In genomic region chr16:2422123-2422867, GRCh38 we compare ENCODE assay signal across 20 cellular contexts. TPM values are rescaled to one million over a fixed set of nuclear protein-coding genes. Genes with fewer than 3 reads are reported as not detected.
DNase-seq lines count a peak whose midpoint lies in the region; ATAC-seq and TF ChIP-seq lines count a peak whose summit lies in the region.
"Had no signal": no experiment of that assay in that cellular context is flagged by ENCODE, and none has a peak within 500 bp of the region (broad histone marks: within the 10 kb centered on the region; RNA-seq: fewer than 3 reads in every experiment).

No MANE protein-coding gene starts in this region.

- H3K27ac Mint-ChIP-seq in natural killer cell = peak overlapping the region in 1 of 2 donors; percentile 53
- H3K27ac Mint-ChIP-seq: activated naive CD4-positive, alpha-beta T cell treated with anti-CD3 and anti-CD28 coated beads, Interleukin-2, amount 50 U/mL, for 24 hours; CD4-positive, alpha-beta T cell; stimulated activated memory B cell treated with anti-CD40 and anti-IgM and Interleukin-4, amounts not matched to agents 10 μg/mL and 1 μg/mL and 100 μg/mL, for 72 hours; WTC11 had no signal

- CTCF ChIA-PET in HEK293 (lab: Yijun Ruan, JAX) = interaction anchor here (0.6 to 2.2 kb wide), 6 partner anchors 9 to 60 kb away, joined by 3 to 20 read pairs (median 3); no protein-coding TSS in a partner anchor

- H3K27me3 ChIP-seq in WERI-Rb-1 (ENCODE audit: insufficient read depth, low read depth, severe bottlenecking) = no peaks in the 10 kb centered on the region
- H3K27me3 ChIP-seq: hepatocyte, vagina had no signal

- H3K27ac ChIP-seq in HEK293 (ENCODE audit: extremely low read depth, low read depth, low read length) (no peak overlapping the region), WERI-Rb-1 (peak overlapping the region; percentile 26; the same call in 1 of the 2 replicates)
- H3K27ac ChIP-seq: hepatocyte, HL-60, prostate gland, RWPE1, skin epidermis, vagina had no signal

- TF ChIP-seq CTCF in HEK293 (tag by site-specific recombination; IDR thresholded peaks at IDR 0.05) = no peak
- TF ChIP-seq CTCF in WERI-Rb-1 (IDR thresholded peaks at IDR 0.05; ENCODE audit: low read depth, low read length) = no peak
- no peak for TF ChIP-seq CTCF in natural killer cell (IDR thresholded peaks at IDR 0.05)
- no peak for TF ChIP-seq CTCF in omental fat pad (IDR thresholded peaks at IDR 0.05)

- intact Hi-C loops in natural killer cell (cut with micrococcal nuclease) = loop anchor here (2.0 kb wide), 1 partner anchor 83 kb away; no protein-coding TSS in a partner anchor

- peak; percentile 19 for DNase-seq in ELF-1 (ENCODE audit: low read depth, low spot score)
- no peak for DNase-seq in WERI-Rb-1
- peak; percentile 39 for DNase-seq in natural killer cell
- no peak for DNase-seq in DMS153 (lab: John Stamatoyannopoulos, UW)
- DNase-seq in omental fat pad (ENCODE audit: low spot score) = no peak
- DNase-seq: GOT3 had no signal

- H3K36me3 Mint-ChIP-seq in natural killer cell = no peaks in the 10 kb centered on the region
- H3K36me3 Mint-ChIP-seq: activated naive CD4-positive, alpha-beta T cell treated with anti-CD3 and anti-CD28 coated beads, Interleukin-2, amount 50 U/mL, for 24 hours; stimulated activated memory B cell treated with anti-CD40 and anti-IgM and Interleukin-4, amounts not matched to agents 10 μg/mL and 1 μg/mL and 100 μg/mL, for 72 hours; WTC11 had no signal

- POLR2A ChIA-PET in HEK293 (lab: Yijun Ruan, JAX) = no interaction called here

- H3K9me3 Mint-ChIP-seq in natural killer cell = no peaks in the 10 kb centered on the region
- H3K9me3 Mint-ChIP-seq: activated naive CD4-positive, alpha-beta T cell treated with anti-CD3 and anti-CD28 coated beads, Interleukin-2, amount 50 U/mL, for 24 hours; CD4-positive, alpha-beta T cell; neural crest cell; stimulated activated memory B cell treated with anti-CD40 and anti-IgM and Interleukin-4, amounts not matched to agents 10 μg/mL and 1 μg/mL and 100 μg/mL, for 72 hours; WTC11 had no signal

- peaks cover 0 to 12% of the 10 kb centered on the region in 2 donors for H3K4me1 Mint-ChIP-seq in natural killer cell
- H3K4me1 Mint-ChIP-seq: stimulated activated memory B cell treated with anti-CD40 and anti-IgM and Interleukin-4, amounts not matched to agents 10 μg/mL and 1 μg/mL and 100 μg/mL, for 72 hours; WTC11 had no signal

- no peak overlapping the region for H3K4me3 Mint-ChIP-seq in natural killer cell
- H3K4me3 Mint-ChIP-seq: activated naive CD4-positive, alpha-beta T cell treated with anti-CD3 and anti-CD28 coated beads, Interleukin-2, amount 50 U/mL, for 24 hours; CD4-positive, alpha-beta T cell; stimulated activated memory B cell treated with anti-CD40 and anti-IgM and Interleukin-4, amounts not matched to agents 10 μg/mL and 1 μg/mL and 100 μg/mL, for 72 hours; WTC11 had no signal

- H3K36me3 ChIP-seq in HEK293 (ENCODE audit: control insufficient read depth in 2 of 2, insufficient read depth in 1 of 2, low read length in 2 of 2) = no peaks in the 10 kb centered on the region
- H3K36me3 ChIP-seq in WERI-Rb-1 = no peaks in the 10 kb centered on the region
- H3K36me3 ChIP-seq: prostate gland, vagina had no signal

- no peaks in the 10 kb centered on the region for H3K27me3 Mint-ChIP-seq in natural killer cell (ENCODE audit: low read depth in 2 of 2)
- H3K27me3 Mint-ChIP-seq: activated naive CD4-positive, alpha-beta T cell treated with anti-CD3 and anti-CD28 coated beads, Interleukin-2, amount 50 U/mL, for 24 hours; CD4-positive, alpha-beta T cell had no signal

- no peak overlapping the region for H3K4me3 ChIP-seq in HEK293 (ENCODE audit: low read depth, low read length)
- no peak overlapping the region for H3K4me3 ChIP-seq in WERI-Rb-1 (ENCODE audit: low read depth, low read length)
- H3K4me3 ChIP-seq: hepatocyte, prostate gland, skin epidermis, vagina had no signal

- ATAC-seq in natural killer cell (peak; percentile 85 to 96 (median 87)), HG03469 (IDR thresholded peaks at IDR 0.05; ENCODE audit: unreplicated experiment) (no peak), omental fat pad (ENCODE audit: low FRiP score) (no peak)

- H3K9me3 ChIP-seq in HEK293 (ENCODE audit: control insufficient read depth, insufficient read depth, low read depth, low read length) = no peaks in the 10 kb centered on the region
- H3K9me3 ChIP-seq in WERI-Rb-1 (ENCODE audit: severe bottlenecking) = no peaks in the 10 kb centered on the region
- H3K9me3 ChIP-seq: prostate gland, vagina had no signal

- H3K4me1 ChIP-seq in HEK293 (ENCODE audit: control insufficient read depth, insufficient read depth, low read length) = no peaks in the 10 kb centered on the region
- H3K4me1 ChIP-seq: prostate gland, vagina had no signal

TF ChIP-seq in HEK293, 187 proteins besides CTCF, POLR2A, EP300 and RAD21:
- TF ChIP-seq ZBTB48 (tag by site-specific recombination; IDR thresholded peaks at IDR 0.05) (peak; percentile 31; the same call in 1 of the 2 replicates), HOXA7 (CRISPR knock-in tag; IDR thresholded peaks at IDR 0.05; ENCODE audit: borderline replicate concordance) (no peak), ZIC2 (tag by site-specific recombination; IDR thresholded peaks at IDR 0.05) (0 out of 2 replicates have a peak, but pooled peaks have one; percentile 19)

RNA-seq across cellular contexts. Expression of gene CCNF, which starts 7.0 kb away (rescaled TPM):
- total RNA-seq in natural killer cell = 10 to 100 TPM in 1 of 3 donors, 1 to 10 TPM in 2; 7.5 to 14.2 (median 8.4) TPM
- total RNA-seq in omental fat pad = 1 to 10 TPM; 1.3 to 2.9 (median 2.5) TPM

RNA-seq across cellular contexts. Expression of gene TEDC2, which starts 37.6 kb away (rescaled TPM):
- 1 to 10 TPM in 1 of 3 donors, under 1 TPM in 2; 0.47 to 2.2 (median 0.55) TPM for total RNA-seq in natural killer cell
- 1 to 10 TPM in 1 of 4 donors, under 1 TPM in 1, not detected in 2; 0.50 to 1.1 TPM for total RNA-seq in omental fat pad

RNA-seq across cellular contexts. Expression of gene NTN3, which starts 48.8 kb away (rescaled TPM):
- total RNA-seq in natural killer cell (not detected), omental fat pad (under 1 TPM in 2 of 4 donors, not detected in 2; 0.28 to 0.44 TPM)
- total RNA-seq: activated CD8-positive, alpha-beta memory T cell treated with anti-CD3 and anti-CD28 coated beads for 36 hours; CD4-positive, alpha-beta T cell; vagina had no signal

RNA-seq across cellular contexts. Expression of gene TBC1D24, which starts 52.6 kb away (rescaled TPM):
- total RNA-seq in natural killer cell = 10 to 100 TPM in 2 of 3 donors, 1 to 10 TPM in 1; 7.2 to 13.0 (median 10.9) TPM
- 10 to 100 TPM; 10.4 to 19.4 (median 13.0) TPM for total RNA-seq in omental fat pad

Comparison
In these comparisons a context has a peak if more than half of its experiments do, and no peak if none do; other contexts are left out.
1. DNase-seq: peak in ELF-1 (single experiment) and natural killer cell (single experiment); none in WERI-Rb-1 (single experiment), DMS153 (single experiment) and omental fat pad (single experiment).
2. ATAC-seq: peak in natural killer cell (3 of 3); none in HG03469 (single experiment) and omental fat pad (single experiment).